Comparison of ENCODE assay signal across 1 cellular context in genomic region chr3:53193466-53194217, GRCh38.
TF ChIP-seq lines count a peak whose summit lies in the region.

No MANE protein-coding gene starts in this region.

TF ChIP-seq in endothelial cell of umbilical vein, 7 proteins besides CTCF, POLR2A, EP300 and RAD21 (continued from another document):
- TF ChIP-seq, protein P1, sequence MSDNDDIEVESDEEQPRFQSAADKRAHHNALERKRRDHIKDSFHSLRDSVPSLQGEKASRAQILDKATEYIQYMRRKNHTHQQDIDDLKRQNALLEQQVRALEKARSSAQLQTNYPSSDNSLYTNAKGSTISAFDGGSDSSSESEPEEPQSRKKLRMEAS (IDR thresholded peaks at IDR 0.05; ENCODE audit: insufficient read depth, insufficient read length), result no peak
- no peak for TF ChIP-seq GATA2 (IDR thresholded peaks at IDR 0.05; ENCODE audit: insufficient read depth, insufficient read length, low read depth, low read length)
- TF ChIP-seq POLR2AphosphoS5 (IDR thresholded peaks at IDR 0.05; ENCODE audit: insufficient read depth, low read depth, low read length), result no peak
- TF ChIP-seq MYC (IDR thresholded peaks at IDR 0.05; ENCODE audit: low read depth, low read length), result no peak
- no peak for TF ChIP-seq JUN (IDR thresholded peaks at IDR 0.05; ENCODE audit: borderline replicate concordance, insufficient read depth, insufficient read length, low read depth)
- TF ChIP-seq FOS (IDR thresholded peaks at IDR 0.05; ENCODE audit: borderline replicate concordance, insufficient read depth, low read length), result no peak
